In genomic region chr2:110449127-110449947, GRCh38 we compare ENCODE assay signal across 12 cellular contexts. TPM values are rescaled to one million over a fixed set of nuclear protein-coding genes. Genes with fewer than 3 reads are reported as not detected.
DNase-seq lines count a peak whose midpoint lies in the region; ATAC-seq, FAIRE-seq and TF ChIP-seq lines count a peak whose summit lies in the region.
"Not testable (repeated sequence)": the region's sequence is repeated elsewhere in the genome, so short reads cannot be mapped to it uniquely, and the experiment has no call there.
"Had no signal": no experiment of that assay in that cellular context is flagged by ENCODE, and none has a peak within 500 bp of the region (broad histone marks: within the 10 kb centered on the region; RNA-seq: fewer than 3 reads in every experiment).

No MANE protein-coding gene starts in this region.

- not testable (repeated sequence) for H3K36me3 Mint-ChIP-seq in activated naive CD8-positive, alpha-beta T cell treated with anti-CD3 and anti-CD28 coated beads, Interleukin-2, amount 10 ng/mL, durations not matched to agents 7 days and 5 days

- intact Hi-C loops in PC-9 (cut with micrococcal nuclease; ENCODE audit: unreplicated experiment); left cardiac atrium (cut with DNase I); HepG2 (cut with micrococcal nuclease; ENCODE audit: unreplicated experiment); pancreas (cut with DNase I): not testable (repeated sequence)

- not testable (repeated sequence) for DNase-seq in DND-41; PC-9; activated naive CD8-positive, alpha-beta T cell treated with anti-CD3 and anti-CD28 coated beads, Interleukin-2, amount 10 ng/mL, durations not matched to agents 7 days and 5 days; foreskin keratinocyte; left cardiac atrium; HepG2 (ENCODE audit: low spot score); pancreas; upper lobe of left lung

- H4K20me1 ChIP-seq in DND-41 (ENCODE audit: insufficient read depth, low read length); PC-9 (ENCODE audit: insufficient read depth); HepG2 (ENCODE audit: insufficient read depth, low read length): not testable (repeated sequence)

- H3K79me2 ChIP-seq in DND-41 (ENCODE audit: insufficient read depth, low read length); PC-9 (ENCODE audit: low read depth); HepG2 (ENCODE audit: insufficient read depth, low read length): not testable (repeated sequence)

- H3K27ac Mint-ChIP-seq in activated naive CD8-positive, alpha-beta T cell treated with anti-CD3 and anti-CD28 coated beads, Interleukin-2, amount 10 ng/mL, durations not matched to agents 7 days and 5 days, result not testable (repeated sequence)

- not testable (repeated sequence) for H3K27me3 ChIP-seq in DND-41 (ENCODE audit: insufficient read depth, low read length, poor library complexity); PC-9 (ENCODE audit: insufficient read depth, low read depth); foreskin keratinocyte; HepG2 (ENCODE audit: control insufficient read depth in 1 of 2, insufficient read depth in 2 of 2, low read length in 2 of 2); pancreas; upper lobe of left lung

- ATAC-seq in DND-41 (ENCODE audit: insufficient read depth, low read depth), result peak; percentile 98
- ATAC-seq in activated naive CD8-positive, alpha-beta T cell treated with anti-CD3 and anti-CD28 coated beads, Interleukin-2, amount 10 ng/mL, durations not matched to agents 7 days and 5 days (ENCODE audit: low read depth), result peak; percentile 45
- peak; percentile 86 for ATAC-seq in foreskin keratinocyte
- peak; percentile 76 to 87 for ATAC-seq in left cardiac atrium
- peak; percentile 57 for ATAC-seq in HepG2
- ATAC-seq in pancreas, result peak; percentile 87 to 91 (median 90)
- peak; percentile 76 to 86 for ATAC-seq in upper lobe of left lung (ENCODE audit: low FRiP score in 2 of 2)

- H3K9me3 Mint-ChIP-seq in activated naive CD8-positive, alpha-beta T cell treated with anti-CD3 and anti-CD28 coated beads, Interleukin-2, amount 10 ng/mL, durations not matched to agents 7 days and 5 days, result not testable (repeated sequence)

- H3K9ac ChIP-seq in DND-41 (ENCODE audit: low read depth, low read length); HepG2 (ENCODE audit: insufficient read depth, low read depth, low read length): not testable (repeated sequence)

- not testable (repeated sequence) for H3K4me2 ChIP-seq in DND-41 (ENCODE audit: insufficient read depth, low read length); PC-9; HepG2 (ENCODE audit: low read depth, low read length)

- H3K27ac ChIP-seq in DND-41 (ENCODE audit: low read length); PC-9; foreskin keratinocyte; HepG2 (ENCODE audit: extremely low read length, insufficient read depth, low read length); pancreas; upper lobe of left lung: not testable (repeated sequence)

- not testable (repeated sequence) for TF ChIP-seq CTCF in DND-41 (IDR thresholded peaks at IDR 0.05; ENCODE audit: borderline replicate concordance, extremely low read depth, low read length, poor library complexity, severe bottlenecking); PC-9 (conservative IDR thresholded peaks at IDR 0.05); foreskin keratinocyte (conservative IDR thresholded peaks at IDR 0.05); HepG2 (CRISPR knock-in tag; IDR thresholded peaks at IDR 0.05); pancreas (IDR thresholded peaks at IDR 0.05); upper lobe of left lung (IDR thresholded peaks at IDR 0.05)

- H3K27me3 Mint-ChIP-seq in activated naive CD8-positive, alpha-beta T cell treated with anti-CD3 and anti-CD28 coated beads, Interleukin-2, amount 10 ng/mL, durations not matched to agents 7 days and 5 days, result not testable (repeated sequence)

- not testable (repeated sequence) for TF ChIP-seq POLR2A in HepG2 (IDR thresholded peaks at IDR 0.05; ENCODE audit: insufficient read depth in 1 of 2, low read depth in 2 of 2, low read length in 2 of 2); upper lobe of left lung (IDR thresholded peaks at IDR 0.05)

- FAIRE-seq in HepG2 (lab: Jason Lieb, UNC); pancreas (lab: Jason Lieb, UNC): not testable (repeated sequence)

- WGBS in HepG2 (ENCODE audit: low lambda C conversion rate), result no CpG with 5 or more reads among the region's 7 CpGs
- no CpG with 5 or more reads among the region's 7 CpGs for WGBS in pancreas, 2 donors
- WGBS in upper lobe of left lung, 2 donors, result no CpG with 5 or more reads among the region's 7 CpGs

- CTCF ChIA-PET in PC-9 (lab: Charles Lee); HepG2 (lab: Yijun Ruan, JAX; ENCODE audit: low intra/inter-chr PET ratio, low total read pairs): not testable (repeated sequence)

- not testable (repeated sequence) for TF ChIP-seq EP300 in HepG2 (IDR thresholded peaks at IDR 0.05; ENCODE audit: low read depth in 2 of 2, low read length in 2 of 2); HepG2 (CRISPR knock-in tag; IDR thresholded peaks at IDR 0.05; ENCODE audit: borderline replicate concordance); upper lobe of left lung (IDR thresholded peaks at IDR 0.05)

- H3K4me1 ChIP-seq in DND-41 (ENCODE audit: insufficient read depth, low read length); PC-9 (replicated peaks; ENCODE audit: insufficient read depth); foreskin keratinocyte; HepG2 (ENCODE audit: insufficient read depth, low read length); pancreas; upper lobe of left lung: not testable (repeated sequence)

- H3K36me3 ChIP-seq in DND-41 (ENCODE audit: insufficient read depth, low read length); PC-9 (ENCODE audit: low read depth); HepG2 (replicated peaks in 1 of 2; ENCODE audit: control insufficient read depth in 1 of 2, insufficient read depth in 2 of 2, low read length in 2 of 2); pancreas; upper lobe of left lung: not testable (repeated sequence)

- not testable (repeated sequence) for H3K4me3 ChIP-seq in DND-41 (ENCODE audit: low read depth in 1 of 2, low read length in 2 of 2); PC-9; HepG2 (replicated peaks in 1 of 3; ENCODE audit: insufficient read depth in 1 of 3, low read depth in 2 of 3, low read length in 3 of 3); pancreas; upper lobe of left lung

- in situ Hi-C loops in HepG2 (cut with HindIII; ENCODE audit: extremely low pct_ligation_motif_present, low pct_unique_long_range_greater_than_20kb), result not testable (repeated sequence)

- not testable (repeated sequence) for H3F3A ChIP-seq in PC-9 (ENCODE audit: insufficient read depth, low read depth)

- POLR2A ChIA-PET in PC-9 (lab: Charles Lee; ENCODE audit: unreplicated experiment); activated naive CD8-positive, alpha-beta T cell treated with anti-CD3 and anti-CD28 coated beads, Interleukin-2, amount 10 ng/mL, durations not matched to agents 7 days and 5 days (lab: Charles Lee); HepG2 (lab: Yijun Ruan, JAX): not testable (repeated sequence)

- H3K4me1 Mint-ChIP-seq in activated naive CD8-positive, alpha-beta T cell treated with anti-CD3 and anti-CD28 coated beads, Interleukin-2, amount 10 ng/mL, durations not matched to agents 7 days and 5 days, result not testable (repeated sequence)

- not testable (repeated sequence) for H3K9me2 ChIP-seq in PC-9 (ENCODE audit: insufficient read depth)

- not testable (repeated sequence) for H3K4me3 Mint-ChIP-seq in activated naive CD8-positive, alpha-beta T cell treated with anti-CD3 and anti-CD28 coated beads, Interleukin-2, amount 10 ng/mL, durations not matched to agents 7 days and 5 days

- TSS peak; percentile 70 for BruUV-seq in PC-9 (replicated peaks; lab: Mats Ljungman, UMichigan)
- BruUV-seq in HepG2 (replicated peaks; lab: Mats Ljungman, UMichigan), result not testable (repeated sequence)

- not testable (repeated sequence) for H2AFZ ChIP-seq in DND-41 (ENCODE audit: low read depth, low read length); PC-9; HepG2 (ENCODE audit: low read length)

- not testable (repeated sequence) for TF ChIP-seq RAD21 in HepG2 (CRISPR knock-in tag; IDR thresholded peaks at IDR 0.05)

- H3K9me3 ChIP-seq in DND-41 (ENCODE audit: insufficient read depth, low read length, severe bottlenecking); PC-9 (ENCODE audit: insufficient read depth, low read depth); HepG2 (ENCODE audit: low read length); pancreas; upper lobe of left lung: not testable (repeated sequence)

RNA-seq across cellular contexts. Expression of gene LIMS4, which starts 23.3 kb away (rescaled TPM):
- total RNA-seq in PC-9 (2021) (1.4 and 2.1 TPM in 2 replicates), foreskin keratinocyte (1.0 and 1.6 TPM in 2 replicates), left cardiac atrium (1 to 10 TPM; 2.7 to 4.0 TPM), HepG2 (2016; rRNA removed; fragmentation: Illumina TruSeq; extraction: Trizol) (0.88 and 1.1 TPM in 2 replicates), pancreas (1 to 10 TPM in 5 of 6 donors, under 1 TPM in 1; 0.63 to 4.6 (median 3.2) TPM), upper lobe of left lung (1 to 10 TPM in 2 of 6 donors, under 1 TPM in 2, not detected in 2; 0.76 to 1.4 (median 0.93) TPM)
- 1 to 10 TPM in 1 of 2 experiments, under 1 TPM in 1; 0.88 to 1.1 TPM for total RNA-seq in activated naive CD8-positive, alpha-beta T cell treated with anti-CD3 and anti-CD28 coated beads, Interleukin-2, amount 10 ng/mL, durations not matched to agents 7 days and 5 days
- polyA plus RNA-seq in foreskin keratinocyte (0.10 and 0.17 TPM in 2 replicates), HepG2 (2011; rRNA removed) (0.86 and 2.3 TPM in 2 replicates), pancreas (1 to 10 TPM; 2.7 to 2.9 TPM)
- not detected in 2 replicates for total RNA-seq in HepG2 (2016; cell fraction: cytosol; rRNA removed; fragmentation: Illumina TruSeq; extraction: Trizol; ENCODE audit: low read depth)
- total RNA-seq in HepG2 (2016; cell fraction: insoluble cytoplasmic fraction; rRNA removed; fragmentation: Illumina TruSeq; extraction: Trizol), result 1.1 and 1.5 TPM in 2 replicates
- total RNA-seq in HepG2 (2016; cell fraction: membrane; rRNA removed; fragmentation: Illumina TruSeq; extraction: Trizol), result 0.59 and 1.1 TPM in 2 replicates
- 1.6 TPM in 1 of 2 replicates, not detected in the other for total RNA-seq in HepG2 (2016; cell fraction: nucleus; rRNA removed; fragmentation: Illumina TruSeq; extraction: Trizol)
- polyA plus RNA-seq in HepG2 (2011; cell fraction: cytosol; rRNA removed), result 1.00 and 1.4 TPM in 2 replicates
- 2.7 and 3.1 TPM in 2 replicates for polyA plus RNA-seq in HepG2 (2011; cell fraction: nucleus; rRNA removed)
- polyA plus RNA-seq in HepG2 (2012), result 0.95 TPM in 1 of 2 replicates, not detected in the other
- polyA plus RNA-seq in HepG2 (2016; cell fraction: cytosol; fragmentation: Illumina TruSeq; extraction: Trizol; ENCODE audit: low read depth), result 0.12 and 0.23 TPM in 2 replicates
- 0.25 and 0.79 TPM in 2 replicates for polyA plus RNA-seq in HepG2 (2016; cell fraction: insoluble cytoplasmic fraction; fragmentation: Illumina TruSeq; extraction: Trizol; ENCODE audit: low read depth)
- 0.17 and 0.68 TPM in 2 replicates for polyA plus RNA-seq in HepG2 (2016; cell fraction: membrane; fragmentation: Illumina TruSeq; extraction: Trizol; ENCODE audit: low read depth)
- polyA plus RNA-seq in HepG2 (2016; cell fraction: nucleus; fragmentation: Illumina TruSeq; extraction: Trizol; ENCODE audit: insufficient read depth, low read depth), result 0.76 TPM in 1 of 2 replicates, not detected in the other
- polyA minus RNA-seq in HepG2 (2011; rRNA and poly(A)+ RNA removed; ENCODE audit: low replicate concordance), result 0.12 and 1.7 TPM in 2 replicates
- polyA minus RNA-seq in HepG2 (2011; cell fraction: cytosol; rRNA and poly(A)+ RNA removed), result 2.1 and 2.5 TPM in 2 replicates
- polyA minus RNA-seq in HepG2 (2011; cell fraction: nucleus; rRNA and poly(A)+ RNA removed), result 4.0 and 5.2 TPM in 2 replicates
- total RNA-seq: CD4-positive, CD25-positive, alpha-beta regulatory T cell; G401; H4; NCI-H460 had no signal

Comparison
In these comparisons a context has a peak if more than half of its experiments do, and no peak if none do; other contexts are left out.
1. ATAC-seq: peak in every context shown above with its lines; median percentile 98 in DND-41; 90 in pancreas; 86 in foreskin keratinocyte; 82 in left cardiac atrium; 81 in upper lobe of left lung; 57 in HepG2; 45 in activated naive CD8-positive, alpha-beta T cell treated with anti-CD3 and anti-CD28 coated beads, Interleukin-2, amount 10 ng/mL, durations not matched to agents 7 days and 5 days.